ENCODE assay signal across 8 cellular contexts in genomic region chr11:119029340-119030028, GRCh38. TPM values are rescaled to one million over a fixed set of nuclear protein-coding genes. Genes with fewer than 3 reads are reported as not detected.
DNase-seq lines count a peak whose midpoint lies in the region; FAIRE-seq and TF ChIP-seq lines count a peak whose summit lies in the region.

No MANE protein-coding gene starts in this region.

- POLR2A ChIA-PET in HEK293 (lab: Yijun Ruan, JAX) = interaction anchor here (0.6 to 2.4 kb wide), 4 partner anchors 8 to 73 kb away, joined by 3 to 10 read pairs (median 5); partner anchors contain the start of genes RPS25 and TRAPPC4

- DNase-seq in SJCRH30 (no peak), choroid plexus epithelial cell (ENCODE audit: low read depth) (no peak), mesothelial cell of epicardium (ENCODE audit: low spot score in 2 of 2, unreplicated experiment in 2 of 2) (no peak), H54 (ENCODE audit: insufficient read length, low spot score) (no peak), HPDE6-E6E7 (ENCODE audit: extremely low spot score) (no peak)

- H3K27me3 ChIP-seq in SJCRH30 = no peaks in the 10 kb centered on the region
- no peaks in the 10 kb centered on the region for H3K27me3 ChIP-seq in subcutaneous abdominal adipose tissue (ENCODE audit: control insufficient read depth in 5 of 5, insufficient read depth in 4 of 5, low read length in 5 of 5)

- peak overlapping the region; percentile 15 for H3K27ac Mint-ChIP-seq in mesothelial cell of epicardium

- no peak for TF ChIP-seq POLR2A in H54 (IDR thresholded peaks at IDR 0.05; ENCODE audit: low read depth, low read length)

- H3K4me3 Mint-ChIP-seq in mesothelial cell of epicardium = peak overlapping the region; percentile 68

- CTCF ChIA-PET in HEK293 (lab: Yijun Ruan, JAX) = interaction anchor here (0.6 to 1.1 kb wide), 3 partner anchors 36 to 87 kb away, joined by 3 to 4 read pairs (median 3); no protein-coding TSS in a partner anchor

- H3K4me1 ChIP-seq in ES-I3 (ENCODE audit: insufficient read depth, low read length) = peaks cover 15% of the 10 kb centered on the region; the same call in 1 of the 2 replicates
- H3K4me1 ChIP-seq in HEK293 (ENCODE audit: control insufficient read depth, insufficient read depth, low read length) = no peaks in the 10 kb centered on the region
- 0 out of 2 replicates have a peak, but pooled peaks cover 5% of the 10 kb centered on the region for H3K4me1 ChIP-seq in SJCRH30
- peaks cover 0 to 50% (median 37%) of the 10 kb centered on the region in 5 donors for H3K4me1 ChIP-seq in subcutaneous abdominal adipose tissue (ENCODE audit: control insufficient read depth in 5 of 5, insufficient read depth in 5 of 5, low read length in 5 of 5)

- H3K27ac ChIP-seq in HEK293 (ENCODE audit: extremely low read depth, low read depth, low read length) (peak overlapping the region; percentile 83; the same call in 1 of the 2 replicates), SJCRH30 (no peak overlapping the region), subcutaneous abdominal adipose tissue (ENCODE audit: low read depth, low read length) (peak overlapping the region; percentile 62)

- H3K9ac ChIP-seq in ES-I3 (ENCODE audit: low read depth, low read length) (peak overlapping the region; percentile 82), subcutaneous abdominal adipose tissue (ENCODE audit: low read length in 5 of 5) (peak overlapping the region in 4 of 5 donors; percentile 43 to 90 (median 77))

- H3K36me3 ChIP-seq in ES-I3 (ENCODE audit: insufficient read depth, low read length) (peaks cover 11% of the 10 kb centered on the region), HEK293 (ENCODE audit: control insufficient read depth in 2 of 2, insufficient read depth in 1 of 2, low read length in 2 of 2) (peaks cover 0 to 47% of the 10 kb centered on the region in 2 experiments; a peak in 1 of 3 replicates), SJCRH30 (no peaks in the 10 kb centered on the region), subcutaneous abdominal adipose tissue (ENCODE audit: control insufficient read depth in 5 of 5, insufficient read depth in 5 of 5, low read length in 5 of 5) (peaks cover 0 to 27% (median 23%) of the 10 kb centered on the region in 5 donors)

- H3K36me3 Mint-ChIP-seq in mesothelial cell of epicardium = peaks cover 14% of the 10 kb centered on the region

- H3K4me1 Mint-ChIP-seq in mesothelial cell of epicardium = peaks cover 14% of the 10 kb centered on the region

- H3K9me3 Mint-ChIP-seq in mesothelial cell of epicardium = no peaks in the 10 kb centered on the region

- TF ChIP-seq CTCF in HEK293 (tag by site-specific recombination; IDR thresholded peaks at IDR 0.05) (no peak), choroid plexus epithelial cell (conservative IDR thresholded peaks at IDR 0.05; ENCODE audit: low read depth, low read length) (no peak), mesothelial cell of epicardium (IDR thresholded peaks at IDR 0.05; ENCODE audit: unreplicated experiment) (no peak)

- FAIRE-seq in H54 (lab: Jason Lieb, UNC) = no peak

- H3K9me3 ChIP-seq in ES-I3 (ENCODE audit: control insufficient read depth, insufficient read depth, low read length) (no peaks in the 10 kb centered on the region), HEK293 (ENCODE audit: control insufficient read depth, insufficient read depth, low read depth, low read length) (no peaks in the 10 kb centered on the region), SJCRH30 (replicated peaks) (no peaks in the 10 kb centered on the region), subcutaneous abdominal adipose tissue (ENCODE audit: control insufficient read depth in 5 of 5, low read length in 5 of 5) (no peaks in the 10 kb centered on the region)

- no peaks in the 10 kb centered on the region for H3K27me3 Mint-ChIP-seq in mesothelial cell of epicardium (ENCODE audit: low read depth)

- H3K4me3 ChIP-seq in HEK293 (ENCODE audit: low read depth, low read length) (peak overlapping the region; percentile 82), SJCRH30 (peak overlapping the region; percentile 64), choroid plexus epithelial cell (ENCODE audit: low read depth, low read length) (peak overlapping the region; percentile 82), subcutaneous abdominal adipose tissue (ENCODE audit: low read depth in 1 of 5, low read length in 5 of 5) (peak overlapping the region; percentile 58 to 90 (median 82))

TF ChIP-seq in HEK293, 187 proteins besides CTCF, POLR2A, EP300 and RAD21 (continues in another document):
- peak; percentile 82 for TF ChIP-seq ZIC2 (tag by site-specific recombination; IDR thresholded peaks at IDR 0.05)
- TF ChIP-seq ZNF837 (tag by site-specific recombination; IDR thresholded peaks at IDR 0.05) = no peak
- TF ChIP-seq ZNF398 (tag by site-specific recombination; IDR thresholded peaks at IDR 0.05) = 0 out of 2 replicates have a peak, but pooled peaks have one; percentile 14
- TF ChIP-seq ZNF510 (tag by site-specific recombination; IDR thresholded peaks at IDR 0.05; ENCODE audit: insufficient replicate concordance) = no peak
- peak; percentile 33; the same call in 1 of the 2 replicates for TF ChIP-seq ZBTB17 (tag by site-specific recombination; IDR thresholded peaks at IDR 0.05)
- TF ChIP-seq PRDM10 (tag by site-specific recombination; IDR thresholded peaks at IDR 0.05) = no peak
- TF ChIP-seq ZNF514 (tag by site-specific recombination; IDR thresholded peaks at IDR 0.05) = no peak
- TF ChIP-seq ELK4 (IDR thresholded peaks at IDR 0.05; ENCODE audit: borderline replicate concordance, low read depth, low read length) = no peak
- TF ChIP-seq ZBTB48 (tag by site-specific recombination; IDR thresholded peaks at IDR 0.05) = no peak
- TF ChIP-seq ZNF266 (tag by site-specific recombination; IDR thresholded peaks at IDR 0.05; ENCODE audit: low read depth) = no peak
- TF ChIP-seq ZNF558 (tag by site-specific recombination; IDR thresholded peaks at IDR 0.05) = no peak
- no peak for TF ChIP-seq ZBTB7A (tag by site-specific recombination; IDR thresholded peaks at IDR 0.05; ENCODE audit: low read depth)

RNA-seq across cellular contexts. Expression of gene SLC37A4, which starts 1.2 kb away (rescaled TPM):
- 8.7 and 9.8 TPM in 2 replicates for total RNA-seq in SJCRH30 (2014; rRNA removed; shearing (Covaris generic))
- 29.6 to 35.3 TPM (median 33.2 TPM) in 3 replicates for total RNA-seq in mesothelial cell of epicardium

RNA-seq across cellular contexts. Expression of gene TRAPPC4, which starts 10.9 kb away (rescaled TPM):
- 33.1 and 34.8 TPM in 2 replicates for total RNA-seq in SJCRH30 (2014; rRNA removed; shearing (Covaris generic))
- 53.9 to 56.5 TPM (median 54.5 TPM) in 3 replicates for total RNA-seq in mesothelial cell of epicardium

RNA-seq across cellular contexts. Expression of gene RPS25, which starts 11.3 kb away (rescaled TPM):
- total RNA-seq in SJCRH30 (2014; rRNA removed; shearing (Covaris generic)) = 797 and 901 TPM in 2 replicates
- total RNA-seq in mesothelial cell of epicardium = 1,201 to 1,234 TPM (median 1,218 TPM) in 3 replicates

RNA-seq across cellular contexts. Expression of gene HYOU1, which starts 27.5 kb away (rescaled TPM):
- total RNA-seq in SJCRH30 (2014; rRNA removed; shearing (Covaris generic)) = 68.1 and 79.3 TPM in 2 replicates
- total RNA-seq in mesothelial cell of epicardium = 131 to 142 TPM (median 133 TPM) in 3 replicates

RNA-seq across cellular contexts. Expression of gene CENATAC, which starts 31.5 kb away (rescaled TPM):
- 12.7 and 17.5 TPM in 2 replicates for total RNA-seq in SJCRH30 (2014; rRNA removed; shearing (Covaris generic))
- 65.7 to 69.1 TPM (median 66.3 TPM) in 3 replicates for total RNA-seq in mesothelial cell of epicardium
